ENCODE assay signal across 9 cellular contexts in genomic region chr12:20601668-20602280, GRCh38.
A peak's percentile ranks its signal among the peaks of the same experiment; 100 is the strongest.
DNase-seq lines count a peak whose midpoint lies in the region; ATAC-seq and TF ChIP-seq lines count a peak whose summit lies in the region.
"Had no signal": no experiment of that assay in that cellular context is flagged by ENCODE, and none has a peak within 500 bp of the region (broad histone marks: within the 10 kb centered on the region; RNA-seq: fewer than 3 reads in every experiment).

No MANE protein-coding gene starts in this region.

- H3K4me1 ChIP-seq in HEK293 (ENCODE audit: control insufficient read depth, insufficient read depth, low read length) (no peaks in the 10 kb centered on the region), NT2/D1 (ENCODE audit: insufficient read depth, insufficient read length) (no peaks in the 10 kb centered on the region), esophagus squamous epithelium (no peaks in the 10 kb centered on the region), vagina (no peaks in the 10 kb centered on the region)

- DNase-seq in NT2/D1 (ENCODE audit: low read depth, low spot score) (peak; percentile 46), esophagus squamous epithelium (lab: John Stamatoyannopoulos, UW) (no peak), osteocyte (ENCODE audit: extremely low spot score, unreplicated experiment) (no peak), ecto neural progenitor cell (ENCODE audit: low spot score) (no peak), T-helper 17 cell (no peak), vagina (ENCODE audit: extremely low spot score in 2 of 2) (no peak)
- no peak for DNase-seq in activated naive CD4-positive, alpha-beta T cell treated with anti-CD3 and anti-CD28 coated beads, Interleukin-2, amount 50 U/mL, for 16 hours

- POLR2A ChIA-PET in HEK293 (lab: Yijun Ruan, JAX): no interaction called here

- H3K4me3 ChIP-seq in HEK293 (ENCODE audit: low read depth, low read length) (no peak overlapping the region), NT2/D1 (ENCODE audit: insufficient read length, low read depth) (no peak overlapping the region), esophagus squamous epithelium (no peak overlapping the region), vagina (no peak overlapping the region)

- H3K36me3 ChIP-seq in HEK293 (ENCODE audit: control insufficient read depth in 2 of 2, insufficient read depth in 1 of 2, low read length in 2 of 2) (no peaks in the 10 kb centered on the region), NT2/D1 (ENCODE audit: insufficient read depth, insufficient read length, low read length) (no peaks in the 10 kb centered on the region), esophagus squamous epithelium (no peaks in the 10 kb centered on the region), vagina (no peaks in the 10 kb centered on the region)
- H3K36me3 ChIP-seq: neutrophil had no signal

- H3K9me3 ChIP-seq in HEK293 (ENCODE audit: control insufficient read depth, insufficient read depth, low read depth, low read length): no peaks in the 10 kb centered on the region
- H3K9me3 ChIP-seq in NT2/D1 (ENCODE audit: insufficient read depth, low read length): no peaks in the 10 kb centered on the region
- H3K9me3 ChIP-seq in esophagus squamous epithelium: no peaks in the 10 kb centered on the region
- no peaks in the 10 kb centered on the region for H3K9me3 ChIP-seq in T-helper 17 cell (ENCODE audit: control insufficient read depth, low read length, poor library complexity, severe bottlenecking)
- no peaks in the 10 kb centered on the region for H3K9me3 ChIP-seq in vagina
- H3K9me3 ChIP-seq: neutrophil had no signal

- CTCF ChIA-PET in HEK293 (lab: Yijun Ruan, JAX): interaction anchor here (0.6 to 2.0 kb wide), 3 partner anchors 26 to 625 kb away, joined by 3 to 9 read pairs (median 3); no protein-coding TSS in a partner anchor

- H3K9me3 Mint-ChIP-seq in osteocyte (ENCODE audit: unreplicated experiment): no peaks in the 10 kb centered on the region

- WGBS in esophagus squamous epithelium, 2 donors: 41 to 42% methylated on average over 2 of the region's 2 CpGs

- no peaks in the 10 kb centered on the region for H3K27me3 Mint-ChIP-seq in osteocyte (ENCODE audit: unreplicated experiment)
- H3K27me3 Mint-ChIP-seq in T-helper 17 cell: peaks cover 6% of the 10 kb centered on the region

- no peaks in the 10 kb centered on the region for H3K27me3 ChIP-seq in NT2/D1 (ENCODE audit: insufficient read depth, insufficient read length)
- H3K27me3 ChIP-seq in esophagus squamous epithelium: no peaks in the 10 kb centered on the region
- H3K27me3 ChIP-seq in vagina: no peaks in the 10 kb centered on the region
- H3K27me3 ChIP-seq: neutrophil had no signal

- H3K27ac Mint-ChIP-seq in osteocyte (ENCODE audit: unreplicated experiment) (peak overlapping the region; percentile 77), T-helper 17 cell (no peak overlapping the region)

- H3K36me3 Mint-ChIP-seq in osteocyte (ENCODE audit: unreplicated experiment): no peaks in the 10 kb centered on the region
- H3K36me3 Mint-ChIP-seq in T-helper 17 cell (ENCODE audit: low read depth): no peaks in the 10 kb centered on the region

- H3K27ac ChIP-seq in HEK293 (ENCODE audit: extremely low read depth, low read depth, low read length) (no peak overlapping the region), esophagus squamous epithelium (peak overlapping the region in 3 of 4 donors; percentile 46 to 66 (median 59)), vagina (no peak overlapping the region)
- H3K27ac ChIP-seq: neutrophil had no signal

- H3K9ac ChIP-seq in NT2/D1 (ENCODE audit: insufficient read length, low read depth): no peak overlapping the region

- no peak for TF ChIP-seq CTCF in HEK293 (tag by site-specific recombination; IDR thresholded peaks at IDR 0.05)
- TF ChIP-seq CTCF in esophagus squamous epithelium (IDR thresholded peaks at IDR 0.05): peak in 5 of 6 experiments; percentile 21 to 38 (median 24)
- TF ChIP-seq CTCF in osteocyte (IDR thresholded peaks at IDR 0.05): peak; percentile 71
- TF ChIP-seq CTCF in vagina (IDR thresholded peaks at IDR 0.05): no peak

- H3K4me1 Mint-ChIP-seq in osteocyte (ENCODE audit: unreplicated experiment): peaks cover 29% of the 10 kb centered on the region
- no peaks in the 10 kb centered on the region for H3K4me1 Mint-ChIP-seq in T-helper 17 cell

- no peak for TF ChIP-seq POLR2A in esophagus squamous epithelium (IDR thresholded peaks at IDR 0.05)
- TF ChIP-seq POLR2A in vagina (IDR thresholded peaks at IDR 0.05): no peak

- intact Hi-C loops in esophagus squamous epithelium (cut with DNase I) (no loop called here), vagina (cut with DNase I) (no loop called here)

- H3K4me3 Mint-ChIP-seq in osteocyte (ENCODE audit: unreplicated experiment) (no peak overlapping the region), T-helper 17 cell (no peak overlapping the region)

- no peak for ATAC-seq in T-helper 17 cell

TF ChIP-seq in HEK293, 187 proteins besides CTCF, POLR2A, EP300 and RAD21:
- TF ChIP-seq ZNF112 (tag by site-specific recombination; IDR thresholded peaks at IDR 0.05) (no peak), ZNF654 (tag by site-specific recombination; IDR thresholded peaks at IDR 0.05; ENCODE audit: low read depth) (peak; percentile 38)

Comparison
In these comparisons a context has a peak if more than half of its experiments do, and no peak if none do; other contexts are left out.
1. H3K27ac ChIP-seq: peak in esophagus squamous epithelium (3 of 4); none in HEK293 (single experiment) and vagina (single experiment).
2. CTCF ChIP-seq: peak in esophagus squamous epithelium (5 of 6) and osteocyte (single experiment); none in HEK293 (single experiment) and vagina (0 of 3).